20 cellular contexts compared by ENCODE assay signal in genomic region chr14:70069186-70069585, GRCh38.
"Had no signal": no experiment of that assay in that cellular context is flagged by ENCODE, and none has a peak within 500 bp of the region (broad histone marks: within the 10 kb centered on the region; RNA-seq: fewer than 3 reads in every experiment).

No MANE protein-coding gene starts in this region.

- H3K4me1 ChIP-seq: esophagus muscularis mucosa, right atrium auricular region, suprapubic skin, thyroid gland, upper lobe of left lung, vagina had no signal

- H3K36me3 ChIP-seq: esophagus muscularis mucosa, neutrophil, right atrium auricular region, suprapubic skin, thyroid gland, upper lobe of left lung, vagina had no signal

- DNase-seq: cortex of kidney; dorsolateral prefrontal cortex; effector CD8-positive, alpha-beta T cell; kidney; left colon; left ventricle myocardium superior; naive thymus-derived CD8-positive, alpha-beta T cell; stimulated activated CD4-positive, alpha-beta T cell treated with anti-CD3 and anti-CD28 coated beads, Interleukin-4, amount 100 ng/mL, for 1 hour; stimulated activated CD8-positive, alpha-beta memory T cell treated with anti-CD3 and anti-CD28 coated beads, Interleukin-4, amount 100 ng/mL, for 48 hours; stimulated activated naive CD8-positive, alpha-beta T cell treated with anti-CD3 and anti-CD28 coated beads, Interleukin-15, Interleukin-2, amounts not matched to agents 100 U/mL and 50 U/mL, for 24 hours; thyroid gland; upper lobe of left lung had no signal

- ATAC-seq: left colon; left ventricle myocardium superior; naive thymus-derived CD8-positive, alpha-beta T cell; stimulated activated effector memory CD8-positive, alpha-beta T cell treated with anti-CD3 and anti-CD28 coated beads, Interleukin-12 subunit alpha, Interleukin-12 subunit beta, amount 100 ng/mL, for 72 hours; stimulated activated naive CD8-positive, alpha-beta T cell treated with anti-CD3 and anti-CD28 coated beads, Interleukin-15, Interleukin-2, amounts not matched to agents 100 U/mL and 50 U/mL, for 24 hours had no signal

- FAIRE-seq: kidney had no signal

- H3K9me3 ChIP-seq: esophagus muscularis mucosa, neutrophil, right atrium auricular region, suprapubic skin, thyroid gland, upper lobe of left lung, vagina had no signal

- H3K27me3 ChIP-seq: neutrophil, right atrium auricular region, suprapubic skin, thyroid gland, upper lobe of left lung, vagina had no signal

- H3K36me3 Mint-ChIP-seq: naive thymus-derived CD8-positive, alpha-beta T cell; stimulated activated effector memory CD8-positive, alpha-beta T cell treated with anti-CD3 and anti-CD28 coated beads, Interleukin-12 subunit alpha, Interleukin-12 subunit beta, amount 100 ng/mL, for 72 hours had no signal

- H3K27ac Mint-ChIP-seq: naive thymus-derived CD8-positive, alpha-beta T cell; stimulated activated effector memory CD8-positive, alpha-beta T cell treated with anti-CD3 and anti-CD28 coated beads, Interleukin-12 subunit alpha, Interleukin-12 subunit beta, amount 100 ng/mL, for 72 hours had no signal

- H3K4me1 Mint-ChIP-seq: naive thymus-derived CD8-positive, alpha-beta T cell; stimulated activated effector memory CD8-positive, alpha-beta T cell treated with anti-CD3 and anti-CD28 coated beads, Interleukin-12 subunit alpha, Interleukin-12 subunit beta, amount 100 ng/mL, for 72 hours had no signal

- H3K9me3 Mint-ChIP-seq: naive thymus-derived CD8-positive, alpha-beta T cell; stimulated activated effector memory CD8-positive, alpha-beta T cell treated with anti-CD3 and anti-CD28 coated beads, Interleukin-12 subunit alpha, Interleukin-12 subunit beta, amount 100 ng/mL, for 72 hours had no signal

- H3K27ac ChIP-seq: dorsolateral prefrontal cortex, epithelial cell of prostate, esophagus muscularis mucosa, neutrophil, right atrium auricular region, suprapubic skin, thyroid gland, upper lobe of left lung, vagina had no signal

- H3K4me3 Mint-ChIP-seq: naive thymus-derived CD8-positive, alpha-beta T cell; stimulated activated effector memory CD8-positive, alpha-beta T cell treated with anti-CD3 and anti-CD28 coated beads, Interleukin-12 subunit alpha, Interleukin-12 subunit beta, amount 100 ng/mL, for 72 hours had no signal

- H3K4me3 ChIP-seq: dorsolateral prefrontal cortex, esophagus muscularis mucosa, lung, right atrium auricular region, suprapubic skin, thyroid gland, upper lobe of left lung, vagina had no signal
